ENCODE assay signal across 13 cellular contexts in genomic region chr2:26696352-26696816, GRCh38. TPM values are rescaled to one million over a fixed set of nuclear protein-coding genes. Genes with fewer than 3 reads are reported as not detected.
A peak's percentile ranks its signal among the peaks of the same experiment; 100 is the strongest.
DNase-seq lines count a peak whose midpoint lies in the region; ATAC-seq and TF ChIP-seq lines count a peak whose summit lies in the region.
"Had no signal": no experiment of that assay in that cellular context is flagged by ENCODE, and none has a peak within 500 bp of the region (broad histone marks: within the 10 kb centered on the region; RNA-seq: fewer than 3 reads in every experiment).

No MANE protein-coding gene starts in this region.

- intact Hi-C loops in mammary epithelial cell (cut with micrococcal nuclease) (no loop called here), transverse colon (cut with DNase I; ENCODE audit: low total_unique reads) (no loop called here), lower leg skin (cut with DNase I; ENCODE audit: low total_unique reads) (no loop called here)

- no peak for TF ChIP-seq EP300 in Ishikawa (IDR thresholded peaks at IDR 0.05; ENCODE audit: borderline replicate concordance)
- no peak for TF ChIP-seq EP300 in transverse colon (IDR thresholded peaks at IDR 0.05; ENCODE audit: low read depth)

- 0% methylated on average over 3 of the region's 3 CpGs for WGBS in mammary epithelial cell (ENCODE audit: low coverage, missing lambda C conversion rate)
- WGBS in mesodermal cell (ENCODE audit: insufficient coverage in 2 of 2), 2 experiments, result 48 to 57% methylated on average over 2 to 3 of the region's 3 CpGs
- 57% methylated on average over 3 of the region's 3 CpGs; no CpG with 5 or more reads in 1 of the 2 donors for WGBS in transverse colon (ENCODE audit: low coverage in 1 of 2), 2 donors
- 30 to 41% methylated on average over 3 of the region's 3 CpGs for WGBS in lower leg skin, 2 donors

- H3K27ac ChIP-seq in mammary epithelial cell (ENCODE audit: insufficient read depth, low read depth, low read length), result peak overlapping the region; percentile 42
- H3K27ac ChIP-seq in mesodermal cell (ENCODE audit: low read depth, low read length, severe bottlenecking), result peak overlapping the region; percentile 3
- H3K27ac ChIP-seq in transverse colon, result no peak overlapping the region
- H3K27ac ChIP-seq: gastroesophageal sphincter had no signal

- H3K36me3 ChIP-seq in mammary epithelial cell (ENCODE audit: insufficient read depth, low read length) (no peaks in the 10 kb centered on the region), mesodermal cell (ENCODE audit: control insufficient read depth, insufficient read depth, low read length) (no peaks in the 10 kb centered on the region), transverse colon (no peaks in the 10 kb centered on the region)

- TF ChIP-seq CTCF in mammary epithelial cell (conservative IDR thresholded peaks at IDR 0.05 in 1 of 2, IDR thresholded peaks at IDR 0.05 in 1 of 2; ENCODE audit: extremely low read depth in 1 of 2, insufficient read depth in 1 of 2, low read depth in 1 of 2, low read length in 2 of 2) (no peak), transverse colon (IDR thresholded peaks at IDR 0.05) (no peak), lower leg skin (IDR thresholded peaks at IDR 0.05) (no peak)

- H3K27me3 ChIP-seq in mammary epithelial cell (ENCODE audit: insufficient read depth, low read length), result peaks cover 9% of the 10 kb centered on the region
- H3K27me3 ChIP-seq in transverse colon, result peaks cover 47% of the 10 kb centered on the region

- no peaks in the 10 kb centered on the region for H4K20me1 ChIP-seq in mammary epithelial cell (ENCODE audit: insufficient read depth, low read length)

- no peak for TF ChIP-seq RAD21 in Ishikawa (IDR thresholded peaks at IDR 0.05; ENCODE audit: low read depth)

- ATAC-seq in GM21515 (IDR thresholded peaks at IDR 0.05; ENCODE audit: unreplicated experiment), result no peak
- no peak for ATAC-seq in HG02885 (IDR thresholded peaks at IDR 0.05; ENCODE audit: poor library complexity, unreplicated experiment)
- ATAC-seq: gastroesophageal sphincter, GM12878, natural killer cell had no signal

- TF ChIP-seq POLR2A in transverse colon (IDR thresholded peaks at IDR 0.05) (no peak), lower leg skin (IDR thresholded peaks at IDR 0.05) (no peak)

- DNase-seq in Daoy (ENCODE audit: low read depth) (peak; percentile 97), mammary epithelial cell (peak; percentile 98), transverse colon (no peak), lower leg skin (ENCODE audit: low spot score in 2 of 2) (no peak)
- DNase-seq: activated gamma-delta T cell, natural killer cell, NCI-H2227 treated with DMSO at 0.1 percent for 48 hours had no signal

- CTCF ChIA-PET in mammary epithelial cell (lab: Charles Lee; ENCODE audit: low non-redundant PET), result no interaction called here

- H3K4me1 ChIP-seq in mammary epithelial cell (ENCODE audit: insufficient read depth, low read length), result peaks cover 45% of the 10 kb centered on the region
- H3K4me1 ChIP-seq in mesodermal cell (ENCODE audit: control insufficient read depth, insufficient read depth, low read length, poor library complexity, severe bottlenecking), result peaks cover 20% of the 10 kb centered on the region
- H3K4me1 ChIP-seq in transverse colon, result peaks cover 6 to 24% (median 16%) of the 10 kb centered on the region in 4 donors

- in situ Hi-C loops in mammary epithelial cell (cut with MboI; ENCODE audit: low sequenced_read_pairs in 2 of 2), result no loop called here
- in situ Hi-C loops in transverse colon (cut with MboI; ENCODE audit: low pct_ligation_motif_present in 1 of 4, low pct_unique_long_range_greater_than_20kb in 1 of 4, low sequenced_read_pairs in 3 of 4), result no loop called here

- H3K79me2 ChIP-seq in mammary epithelial cell (ENCODE audit: insufficient read depth, low read length), result no peaks in the 10 kb centered on the region

- H3K4me3 ChIP-seq in mammary epithelial cell (replicated peaks in 1 of 3; ENCODE audit: insufficient read depth in 1 of 3, low read depth in 2 of 3, low read length in 3 of 3) (no peak overlapping the region), mesodermal cell (ENCODE audit: extremely low read depth, insufficient read depth, low read length, poor library complexity, severe bottlenecking) (no peak overlapping the region), transverse colon (no peak overlapping the region), lower leg skin (ENCODE audit: low read depth, poor library complexity, severe bottlenecking) (no peak overlapping the region)
- H3K4me3 ChIP-seq: gastroesophageal sphincter, GM12878 had no signal

- no peaks in the 10 kb centered on the region for H3K9me3 ChIP-seq in mammary epithelial cell (replicated peaks; ENCODE audit: insufficient read depth, low read length)
- no peaks in the 10 kb centered on the region for H3K9me3 ChIP-seq in mesodermal cell (ENCODE audit: control insufficient read depth, low read length)
- no peaks in the 10 kb centered on the region for H3K9me3 ChIP-seq in transverse colon
- H3K9me3 ChIP-seq: gastroesophageal sphincter had no signal

- H2AFZ ChIP-seq in mammary epithelial cell (ENCODE audit: low read depth, low read length), result no peak overlapping the region

- no TSS peak for BruUV-seq in mammary epithelial cell (replicated peaks; lab: Mats Ljungman, UMichigan)

- no peak overlapping the region for H3K9ac ChIP-seq in mammary epithelial cell (ENCODE audit: insufficient read depth, low read length)

- dilution Hi-C loops in mammary epithelial cell (cut with HindIII; ENCODE audit: low sequenced_read_pairs), result no loop called here

- H3K4me2 ChIP-seq in mammary epithelial cell (ENCODE audit: insufficient read depth, low read depth, low read length), result peak overlapping the region; percentile 7

TF ChIP-seq in Ishikawa, 13 proteins besides CTCF, POLR2A, EP300 and RAD21:
- TF ChIP-seq TAF1 (IDR thresholded peaks at IDR 0.05; ENCODE audit: low read depth), result no peak
- peak; percentile 47; the same call in 1 of the 2 replicates for TF ChIP-seq USF1 (IDR thresholded peaks at IDR 0.05)
- no peak for TF ChIP-seq REST (IDR thresholded peaks at IDR 0.05; ENCODE audit: low read depth)
- no peak for TF ChIP-seq EGR1 (IDR thresholded peaks at IDR 0.05)

RNA-seq across cellular contexts. Expression of gene KCNK3, which starts 3.9 kb away (rescaled TPM):
- 0.03 and 0.80 TPM in 2 replicates for total RNA-seq in Daoy (2014; rRNA removed; shearing (Covaris generic))
- total RNA-seq in mammary epithelial cell (under 1 TPM; 0.07 to 0.17 TPM), transverse colon (1 to 10 TPM in 1 of 4 donors, under 1 TPM in 3; 0.37 to 1.5 (median 0.82) TPM), lower leg skin (1 to 10 TPM in 1 of 4 donors, under 1 TPM in 2, not detected in 1; 0.42 to 3.1 (median 0.69) TPM)
- 0.17 TPM for polyA plus RNA-seq in mammary epithelial cell
- not detected for polyA minus RNA-seq in mammary epithelial cell
- 1.7 TPM for polyA plus RNA-seq in mesodermal cell (2013, experiment 1 of 2)
- polyA plus RNA-seq in mesodermal cell (2013, experiment 2 of 2), result 0.71 TPM
- total RNA-seq: natural killer cell had no signal
- polyA plus RNA-seq: GM12878 had no signal

RNA-seq across cellular contexts. Expression of gene CIB4, which starts 55.2 kb away (rescaled TPM):
- total RNA-seq in Daoy (2014; rRNA removed; shearing (Covaris generic)), result not detected in 2 replicates
- total RNA-seq in mammary epithelial cell, result not detected
- not detected for polyA plus RNA-seq in mammary epithelial cell
- polyA minus RNA-seq in mammary epithelial cell, result not detected
- polyA plus RNA-seq in mesodermal cell (2013, experiment 1 of 2), result not detected
- not detected for polyA plus RNA-seq in mesodermal cell (2013, experiment 2 of 2)
- not detected for total RNA-seq in transverse colon
- not detected for total RNA-seq in lower leg skin
- total RNA-seq: gastroesophageal sphincter, GM12878, natural killer cell had no signal
- polyA plus RNA-seq: GM12878 had no signal

Comparison
In these comparisons a context has a peak if more than half of its experiments do, and no peak if none do; other contexts are left out.
1. DNase-seq: peak in Daoy (single experiment) and mammary epithelial cell (single experiment); none in transverse colon (single experiment) and lower leg skin (0 of 2).
2. H3K27ac ChIP-seq: peak in mammary epithelial cell (single experiment) and mesodermal cell (single experiment); none in transverse colon (0 of 4).